ENCODE assay signal across 1 cellular context in the genomic region with DNA sequence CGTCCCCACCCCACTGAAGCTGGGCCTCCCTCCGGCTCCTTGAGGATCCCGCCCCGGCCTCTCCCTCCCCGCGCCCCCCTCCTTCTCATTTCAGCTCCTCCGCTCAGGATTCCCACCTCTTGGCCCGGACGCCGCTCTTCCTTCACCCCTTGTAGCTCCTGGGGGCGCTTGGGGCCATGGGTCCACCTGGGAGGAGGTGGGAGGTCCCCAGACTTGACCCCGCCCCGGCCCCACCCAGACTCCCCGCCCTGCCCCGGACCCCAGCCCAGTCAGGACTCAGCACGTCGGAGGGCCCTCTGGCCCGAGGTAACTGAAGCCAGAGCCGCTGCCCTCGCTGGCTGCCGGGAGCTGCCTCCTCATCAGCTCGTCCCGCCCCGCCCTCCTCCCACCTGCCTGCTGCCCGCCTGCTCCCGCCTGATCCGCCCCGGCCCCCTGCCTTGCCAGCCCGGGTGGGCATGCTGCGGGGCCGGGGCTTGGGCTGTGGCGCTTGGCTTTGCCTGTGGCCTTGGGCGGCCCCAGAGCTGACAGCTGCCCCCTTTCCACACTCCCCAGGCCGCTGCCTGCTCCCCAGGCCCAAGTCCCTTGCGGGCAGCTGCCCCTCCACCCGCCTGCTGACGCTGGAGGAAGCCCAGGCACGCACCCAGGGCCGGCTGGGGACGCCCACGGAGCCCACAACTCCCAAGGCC.
TF ChIP-seq lines count a peak whose summit lies in the region.

No MANE protein-coding gene starts in this region.

TF ChIP-seq in H1, 55 proteins besides CTCF, POLR2A, EP300 and RAD21:
- 0 out of 2 replicates have a peak, but pooled peaks have one; percentile 29 for TF ChIP-seq TAF1 (IDR thresholded peaks at IDR 0.05; ENCODE audit: low read depth, low read length)
- TF ChIP-seq, protein P1, sequence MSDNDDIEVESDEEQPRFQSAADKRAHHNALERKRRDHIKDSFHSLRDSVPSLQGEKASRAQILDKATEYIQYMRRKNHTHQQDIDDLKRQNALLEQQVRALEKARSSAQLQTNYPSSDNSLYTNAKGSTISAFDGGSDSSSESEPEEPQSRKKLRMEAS (IDR thresholded peaks at IDR 0.05), result peak; percentile 73
- TF ChIP-seq SP2 (IDR thresholded peaks at IDR 0.05; ENCODE audit: low read length), result no peak
- TF ChIP-seq EZH2 (IDR thresholded peaks at IDR 0.05; ENCODE audit: low read depth, low read length, severe bottlenecking), result peak; percentile 23
- no peak for TF ChIP-seq TAF7 (optimal IDR thresholded peaks at IDR 0.05; ENCODE audit: borderline replicate concordance, low read depth, low read length)
- TF ChIP-seq SIRT6 (IDR thresholded peaks at IDR 0.05; ENCODE audit: low read length), result no peak
- TF ChIP-seq PHF8 (conservative IDR thresholded peaks at IDR 0.05; ENCODE audit: low read depth, low read length), result 0 out of 2 replicates have a peak, but pooled peaks have one; percentile 31
- TF ChIP-seq KDM4A (IDR thresholded peaks at IDR 0.05; ENCODE audit: low read depth, low read length, severe bottlenecking), result peak; percentile 48
- TF ChIP-seq CBX5 (IDR thresholded peaks at IDR 0.05; ENCODE audit: low read depth, low read length), result no peak
- 0 out of 2 replicates have a peak, but pooled peaks have one; percentile 26 for TF ChIP-seq TCF12 (IDR thresholded peaks at IDR 0.05; ENCODE audit: low read depth, low read length)
- TF ChIP-seq E2F6 (IDR thresholded peaks at IDR 0.05), result peak; percentile 76
- no peak; a peak in 1 of 4 replicates for TF ChIP-seq SIN3A (conservative IDR thresholded peaks at IDR 0.05 in 1 of 2, IDR thresholded peaks at IDR 0.05 in 1 of 2; ENCODE audit: low read depth in 1 of 2, low read length in 2 of 2)
- TF ChIP-seq CHD1 (IDR thresholded peaks at IDR 0.05; ENCODE audit: low read depth, low read length), result no peak
